1 cellular context compared by ENCODE assay signal in genomic region chr6:27553123-27553904, GRCh38.
TF ChIP-seq lines count a peak whose summit lies in the region.

No MANE protein-coding gene starts in this region.

TF ChIP-seq in HEK293, 187 proteins besides CTCF, POLR2A, EP300 and RAD21 (continued from another document and continues in another):
- TF ChIP-seq ELK4 (IDR thresholded peaks at IDR 0.05; ENCODE audit: borderline replicate concordance, low read depth, low read length) = no peak
- TF ChIP-seq, protein P1, sequence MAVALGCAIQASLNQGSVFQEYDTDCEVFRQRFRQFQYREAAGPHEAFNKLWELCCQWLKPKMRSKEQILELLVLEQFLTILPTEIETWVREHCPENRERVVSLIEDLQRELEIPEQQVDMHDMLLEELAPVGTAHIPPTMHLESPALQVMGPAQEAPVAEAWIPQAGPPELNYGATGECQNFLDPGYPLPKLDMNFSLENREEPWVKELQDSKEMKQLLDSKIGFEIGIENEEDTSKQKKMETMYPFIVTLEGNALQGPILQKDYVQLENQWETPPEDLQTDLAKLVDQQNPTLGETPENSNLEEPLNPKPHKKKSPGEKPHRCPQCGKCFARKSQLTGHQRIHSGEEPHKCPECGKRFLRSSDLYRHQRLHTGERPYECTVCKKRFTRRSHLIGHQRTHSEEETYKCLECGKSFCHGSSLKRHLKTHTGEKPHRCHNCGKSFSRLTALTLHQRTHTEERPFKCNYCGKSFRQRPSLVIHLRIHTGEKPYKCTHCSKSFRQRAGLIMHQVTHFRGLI (tag by site-specific recombination; IDR thresholded peaks at IDR 0.05) = 0 out of 2 replicates have a peak, but pooled peaks have one; percentile 12
- TF ChIP-seq, protein P2, sequence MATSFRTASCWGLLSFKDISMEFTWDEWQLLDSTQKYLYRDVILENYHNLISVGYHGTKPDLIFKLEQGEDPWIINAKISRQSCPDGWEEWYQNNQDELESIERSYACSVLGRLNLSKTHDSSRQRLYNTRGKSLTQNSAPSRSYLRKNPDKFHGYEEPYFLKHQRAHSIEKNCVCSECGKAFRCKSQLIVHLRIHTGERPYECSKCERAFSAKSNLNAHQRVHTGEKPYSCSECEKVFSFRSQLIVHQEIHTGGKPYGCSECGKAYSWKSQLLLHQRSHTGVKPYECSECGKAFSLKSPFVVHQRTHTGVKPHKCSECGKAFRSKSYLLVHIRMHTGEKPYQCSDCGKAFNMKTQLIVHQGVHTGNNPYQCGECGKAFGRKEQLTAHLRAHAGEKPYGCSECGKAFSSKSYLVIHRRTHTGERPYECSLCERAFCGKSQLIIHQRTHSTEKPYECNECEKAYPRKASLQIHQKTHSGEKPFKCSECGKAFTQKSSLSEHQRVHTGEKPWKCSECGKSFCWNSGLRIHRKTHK (tag by site-specific recombination; IDR thresholded peaks at IDR 0.05) = no peak
- TF ChIP-seq KLF7 (tag by site-specific recombination; IDR thresholded peaks at IDR 0.05; ENCODE audit: borderline replicate concordance) = no peak
- TF ChIP-seq ZNF223 (tag by site-specific recombination; IDR thresholded peaks at IDR 0.05) = no peak
- TF ChIP-seq ZNF621 (tag by site-specific recombination; IDR thresholded peaks at IDR 0.05) = no peak
- TF ChIP-seq ZNF19 (tag by site-specific recombination; IDR thresholded peaks at IDR 0.05; ENCODE audit: low read depth) = no peak
- TF ChIP-seq ZNF16 (tag by site-specific recombination; IDR thresholded peaks at IDR 0.05; ENCODE audit: low read depth) = no peak
- TF ChIP-seq BCL11A (tag by site-specific recombination; IDR thresholded peaks at IDR 0.05; ENCODE audit: low read depth) = peak; percentile 79
- TF ChIP-seq ZNF398 (tag by site-specific recombination; IDR thresholded peaks at IDR 0.05) = no peak; the same call in 1 of the 2 replicates
- TF ChIP-seq ZNF837 (tag by site-specific recombination; IDR thresholded peaks at IDR 0.05) = no peak
- no peak for TF ChIP-seq ZBTB1 (tag by site-specific recombination; IDR thresholded peaks at IDR 0.05)
- peak; percentile 97 for TF ChIP-seq ZNF133 (tag by site-specific recombination; IDR thresholded peaks at IDR 0.05)
- peak; percentile 83 for TF ChIP-seq ZEB2 (tag by site-specific recombination; IDR thresholded peaks at IDR 0.05)
- TF ChIP-seq KLF1 (tag by site-specific recombination; IDR thresholded peaks at IDR 0.05) = no peak; the same call in 1 of the 2 replicates
- no peak for TF ChIP-seq ZNF280D (tag by site-specific recombination; IDR thresholded peaks at IDR 0.05)
- no peak for TF ChIP-seq ZNF202 (tag by site-specific recombination; IDR thresholded peaks at IDR 0.05; ENCODE audit: borderline replicate concordance)
- TF ChIP-seq ZNF701 (tag by site-specific recombination; IDR thresholded peaks at IDR 0.05) = no peak
- peak; percentile 99 for TF ChIP-seq ZNF629 (tag by site-specific recombination; IDR thresholded peaks at IDR 0.05)
- TF ChIP-seq ZNF350 (tag by site-specific recombination; IDR thresholded peaks at IDR 0.05) = no peak
- TF ChIP-seq ZNF596 (tag by site-specific recombination; IDR thresholded peaks at IDR 0.05) = no peak
- TF ChIP-seq ZNF121 (tag by site-specific recombination; IDR thresholded peaks at IDR 0.05) = 0 out of 2 replicates have a peak, but pooled peaks have one; percentile 42
- TF ChIP-seq ZNF658 (tag by site-specific recombination; IDR thresholded peaks at IDR 0.05) = no peak
- no peak for TF ChIP-seq ZNF707 (tag by site-specific recombination; IDR thresholded peaks at IDR 0.05)
- no peak for TF ChIP-seq FEZF1 (tag by site-specific recombination; IDR thresholded peaks at IDR 0.05)
- no peak for TF ChIP-seq SALL2 (tag by site-specific recombination; IDR thresholded peaks at IDR 0.05; ENCODE audit: borderline replicate concordance)
- TF ChIP-seq ZFHX2 (tag by site-specific recombination; conservative IDR thresholded peaks at IDR 0.05) = no peak
- peak; percentile 85 for TF ChIP-seq ZNF324 (tag by site-specific recombination; IDR thresholded peaks at IDR 0.05)
- TF ChIP-seq ZNF211 (tag by site-specific recombination; IDR thresholded peaks at IDR 0.05; ENCODE audit: low read depth) = no peak
- peak; percentile 91 for TF ChIP-seq ZFP37 (tag by site-specific recombination; IDR thresholded peaks at IDR 0.05)
- no peak for TF ChIP-seq ZNF157 (tag by site-specific recombination; IDR thresholded peaks at IDR 0.05)
- peak; percentile 72 for TF ChIP-seq ZFP69B (tag by site-specific recombination; IDR thresholded peaks at IDR 0.05)
- no peak for TF ChIP-seq HOXD13 (CRISPR knock-in tag; IDR thresholded peaks at IDR 0.05; ENCODE audit: borderline replicate concordance)
- TF ChIP-seq GLI4 (tag by site-specific recombination; IDR thresholded peaks at IDR 0.05) = peak; percentile 18; the same call in 1 of the 2 replicates
- TF ChIP-seq ZNF10 (tag by site-specific recombination; IDR thresholded peaks at IDR 0.05) = peak; percentile 67; the same call in 1 of the 2 replicates
- TF ChIP-seq, protein P3, sequence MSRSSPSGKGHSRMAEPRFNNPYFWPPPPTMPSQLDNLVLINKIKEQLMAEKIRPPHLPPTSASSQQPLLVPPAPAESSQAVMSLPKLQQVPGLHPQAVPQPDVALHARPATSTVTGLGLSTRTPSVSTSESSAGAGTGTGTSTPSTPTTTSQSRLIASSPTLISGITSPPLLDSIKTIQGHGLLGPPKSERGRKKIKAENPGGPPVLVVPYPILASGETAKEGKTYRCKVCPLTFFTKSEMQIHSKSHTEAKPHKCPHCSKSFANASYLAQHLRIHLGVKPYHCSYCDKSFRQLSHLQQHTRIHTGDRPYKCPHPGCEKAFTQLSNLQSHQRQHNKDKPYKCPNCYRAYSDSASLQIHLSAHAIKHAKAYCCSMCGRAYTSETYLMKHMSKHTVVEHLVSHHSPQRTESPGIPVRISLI (tag by site-specific recombination; IDR thresholded peaks at IDR 0.05) = 0 out of 2 replicates have a peak, but pooled peaks have one; percentile 18
- TF ChIP-seq ZNF558 (tag by site-specific recombination; IDR thresholded peaks at IDR 0.05) = peak; percentile 83
- TF ChIP-seq ZSCAN30 (tag by site-specific recombination; IDR thresholded peaks at IDR 0.05) = peak; percentile 84
- no peak for TF ChIP-seq ZNF132 (tag by site-specific recombination; IDR thresholded peaks at IDR 0.05; ENCODE audit: borderline replicate concordance)
- no peak for TF ChIP-seq ZNF473 (tag by site-specific recombination; IDR thresholded peaks at IDR 0.05)
- TF ChIP-seq ZNF626 (tag by site-specific recombination; IDR thresholded peaks at IDR 0.05) = 0 out of 2 replicates have a peak, but pooled peaks have one; percentile 54
- TF ChIP-seq, protein P4, sequence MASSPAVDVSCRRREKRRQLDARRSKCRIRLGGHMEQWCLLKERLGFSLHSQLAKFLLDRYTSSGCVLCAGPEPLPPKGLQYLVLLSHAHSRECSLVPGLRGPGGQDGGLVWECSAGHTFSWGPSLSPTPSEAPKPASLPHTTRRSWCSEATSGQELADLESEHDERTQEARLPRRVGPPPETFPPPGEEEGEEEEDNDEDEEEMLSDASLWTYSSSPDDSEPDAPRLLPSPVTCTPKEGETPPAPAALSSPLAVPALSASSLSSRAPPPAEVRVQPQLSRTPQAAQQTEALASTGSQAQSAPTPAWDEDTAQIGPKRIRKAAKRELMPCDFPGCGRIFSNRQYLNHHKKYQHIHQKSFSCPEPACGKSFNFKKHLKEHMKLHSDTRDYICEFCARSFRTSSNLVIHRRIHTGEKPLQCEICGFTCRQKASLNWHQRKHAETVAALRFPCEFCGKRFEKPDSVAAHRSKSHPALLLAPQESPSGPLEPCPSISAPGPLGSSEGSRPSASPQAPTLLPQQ (tag by site-specific recombination; IDR thresholded peaks at IDR 0.05) = peak; percentile 73; the same call in 1 of the 2 replicates
- TF ChIP-seq ZXDB (tag by site-specific recombination; IDR thresholded peaks at IDR 0.05) = peak; percentile 83
- TF ChIP-seq ZBTB7A (tag by site-specific recombination; IDR thresholded peaks at IDR 0.05; ENCODE audit: low read depth) = peak; percentile 62; the same call in 1 of the 2 replicates
- TF ChIP-seq, protein P5, sequence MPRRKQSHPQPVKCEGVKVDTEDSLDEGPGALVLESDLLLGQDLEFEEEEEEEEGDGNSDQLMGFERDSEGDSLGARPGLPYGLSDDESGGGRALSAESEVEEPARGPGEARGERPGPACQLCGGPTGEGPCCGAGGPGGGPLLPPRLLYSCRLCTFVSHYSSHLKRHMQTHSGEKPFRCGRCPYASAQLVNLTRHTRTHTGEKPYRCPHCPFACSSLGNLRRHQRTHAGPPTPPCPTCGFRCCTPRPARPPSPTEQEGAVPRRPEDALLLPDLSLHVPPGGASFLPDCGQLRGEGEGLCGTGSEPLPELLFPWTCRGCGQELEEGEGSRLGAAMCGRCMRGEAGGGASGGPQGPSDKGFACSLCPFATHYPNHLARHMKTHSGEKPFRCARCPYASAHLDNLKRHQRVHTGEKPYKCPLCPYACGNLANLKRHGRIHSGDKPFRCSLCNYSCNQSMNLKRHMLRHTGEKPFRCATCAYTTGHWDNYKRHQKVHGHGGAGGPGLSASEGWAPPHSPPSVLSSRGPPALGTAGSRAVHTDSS (tag by site-specific recombination; IDR thresholded peaks at IDR 0.05) = peak; percentile 41; the same call in 1 of the 2 replicates
- TF ChIP-seq SP2 (tag by site-specific recombination; IDR thresholded peaks at IDR 0.05) = 0 out of 2 replicates have a peak, but pooled peaks have one; percentile 13
- TF ChIP-seq ZNF341 (tag by site-specific recombination; IDR thresholded peaks at IDR 0.05; ENCODE audit: low read depth) = no peak
- peak; percentile 85 for TF ChIP-seq OSR2 (tag by site-specific recombination; IDR thresholded peaks at IDR 0.05)
- TF ChIP-seq GLI2 (tag by site-specific recombination; IDR thresholded peaks at IDR 0.05; ENCODE audit: borderline replicate concordance, low read depth) = no peak
- TF ChIP-seq ZBTB48 (tag by site-specific recombination; IDR thresholded peaks at IDR 0.05) = peak; percentile 65; the same call in 1 of the 2 replicates
- TF ChIP-seq GLIS1 (tag by site-specific recombination; IDR thresholded peaks at IDR 0.05) = no peak
- TF ChIP-seq ZNF555 (tag by site-specific recombination; conservative IDR thresholded peaks at IDR 0.05) = no peak
- TF ChIP-seq ZNF311 (tag by site-specific recombination; IDR thresholded peaks at IDR 0.05; ENCODE audit: borderline replicate concordance) = no peak
- no peak for TF ChIP-seq ZFP41 (tag by site-specific recombination; IDR thresholded peaks at IDR 0.05; ENCODE audit: borderline replicate concordance)
- no peak for TF ChIP-seq ZNF433 (tag by site-specific recombination; IDR thresholded peaks at IDR 0.05; ENCODE audit: low read depth)
- TF ChIP-seq SCRT1 (tag by site-specific recombination; IDR thresholded peaks at IDR 0.05; ENCODE audit: borderline replicate concordance) = no peak
- peak; percentile 89 for TF ChIP-seq ZNF2 (tag by site-specific recombination; IDR thresholded peaks at IDR 0.05)
- no peak for TF ChIP-seq ZNF155 (tag by site-specific recombination; IDR thresholded peaks at IDR 0.05)
- TF ChIP-seq ZNF248 (tag by site-specific recombination; IDR thresholded peaks at IDR 0.05) = no peak
- TF ChIP-seq ZNF221 (tag by site-specific recombination; IDR thresholded peaks at IDR 0.05; ENCODE audit: borderline replicate concordance) = peak; percentile 71
- TF ChIP-seq ZNF354C (tag by site-specific recombination; IDR thresholded peaks at IDR 0.05; ENCODE audit: borderline replicate concordance, low read depth) = no peak
- peak; percentile 40 for TF ChIP-seq ZNF623 (tag by site-specific recombination; IDR thresholded peaks at IDR 0.05)
